Comparison of ENCODE assay signal across 15 cellular contexts in genomic region chrX:107503996-107504395, GRCh38. TPM values are rescaled to one million over a fixed set of nuclear protein-coding genes. Genes with fewer than 3 reads are reported as not detected.
A peak's percentile ranks its signal among the peaks of the same experiment; 100 is the strongest.
DNase-seq lines count a peak whose midpoint lies in the region; ATAC-seq and TF ChIP-seq lines count a peak whose summit lies in the region.
"Had no signal": no experiment of that assay in that cellular context is flagged by ENCODE, and none has a peak within 500 bp of the region (broad histone marks: within the 10 kb centered on the region; RNA-seq: fewer than 3 reads in every experiment).

No MANE protein-coding gene starts in this region.

- peak; percentile 29 for DNase-seq in DMS 273 (lab: John Stamatoyannopoulos, UW; ENCODE audit: unreplicated experiment)
- DNase-seq in DMS 273 treated with DMSO at 0.1 percent for 48 hours (lab: John Stamatoyannopoulos, UW), result no peak
- DNase-seq in NCI-H1694 (lab: John Stamatoyannopoulos, UW), result peak; percentile 3
- no peak for DNase-seq in Panc1 (ENCODE audit: low read depth, low spot score)
- DNase-seq in neuronal stem cell (ENCODE audit: low spot score), result no peak
- no peak for DNase-seq in OCI-LY7 (ENCODE audit: low spot score)
- DNase-seq: AML-193; Caco-2; CD8-positive, alpha-beta memory T cell; HFFc6 had no signal

- H4K8ac ChIP-seq in neuronal stem cell (ENCODE audit: low read depth, low read length), result no peak overlapping the region

- BruUV-seq in Panc1 (replicated peaks; lab: Mats Ljungman, UMichigan) (no TSS peak), OCI-LY7 (replicated peaks; lab: Mats Ljungman, UMichigan) (no TSS peak)

- no CpG with 5 or more reads among the region's 4 CpGs for WGBS in neuronal stem cell (ENCODE audit: extremely low coverage in 2 of 2, insufficient read length in 2 of 2, insufficient replicate concordance in 1 of 2), 2 donors

- H3K79me1 ChIP-seq in neuronal stem cell (ENCODE audit: low read depth, low read length), result no peaks in the 10 kb centered on the region

- ATAC-seq in Panc1, result 0 out of 2 replicates have a peak, but pooled peaks have one; percentile 20
- no peak for ATAC-seq in GM21576 (IDR thresholded peaks at IDR 0.05; ENCODE audit: unreplicated experiment)
- no peak for ATAC-seq in GM21619 (IDR thresholded peaks at IDR 0.05; ENCODE audit: unreplicated experiment)

- H3K4me1 ChIP-seq in Panc1 (ENCODE audit: control insufficient read depth, insufficient read depth, low read length) (no peaks in the 10 kb centered on the region; the same call in 1 of the 2 replicates), neuronal stem cell (ENCODE audit: control insufficient read depth in 2 of 2, insufficient read depth in 1 of 2, low read depth in 1 of 2, low read length in 2 of 2) (peaks cover 5 to 13% of the 10 kb centered on the region in 2 donors), OCI-LY7 (ENCODE audit: insufficient read depth, low read length, poor library complexity, severe bottlenecking) (peaks cover 4% of the 10 kb centered on the region)
- H3K4me1 ChIP-seq: Caco-2, HAP-1 had no signal

- no peaks in the 10 kb centered on the region for H3K9me2 ChIP-seq in OCI-LY7 (ENCODE audit: insufficient read depth, low read length)

- no peak overlapping the region for H3K4me2 ChIP-seq in neuronal stem cell (ENCODE audit: insufficient read depth, low read length, poor library complexity, severe bottlenecking)
- no peak overlapping the region for H3K4me2 ChIP-seq in OCI-LY7 (ENCODE audit: low read length)
- H3K4me2 ChIP-seq: BLaER1 had no signal

- H3K4me3 ChIP-seq in Panc1 (ENCODE audit: low read depth in 2 of 2, low read length in 2 of 2) (no peak overlapping the region), neuronal stem cell (ENCODE audit: low read length in 2 of 2) (no peak overlapping the region), OCI-LY7 (ENCODE audit: low read depth, low read length, poor library complexity, severe bottlenecking) (no peak overlapping the region)
- H3K4me3 ChIP-seq: BLaER1, HAP-1 had no signal

- H3K23ac ChIP-seq in neuronal stem cell (ENCODE audit: low read depth, low read length, poor library complexity), result no peak overlapping the region

- no peak overlapping the region for H3K4ac ChIP-seq in neuronal stem cell (ENCODE audit: low read length)

- POLR2A ChIA-PET in Panc1 (lab: Charles Lee), result no interaction called here
- POLR2A ChIA-PET in OCI-LY7 (lab: Charles Lee), result no interaction called here

- no peak overlapping the region for H3K14ac ChIP-seq in neuronal stem cell (ENCODE audit: low read length)

- H3K9ac ChIP-seq in neuronal stem cell (ENCODE audit: low read depth, low read length, poor library complexity), result no peak overlapping the region
- H3K9ac ChIP-seq: BLaER1 had no signal

- H2BK5ac ChIP-seq in neuronal stem cell (ENCODE audit: low read length), result no peak overlapping the region

- H3K27me3 ChIP-seq in Panc1 (ENCODE audit: control insufficient read depth, insufficient read depth, low read length) (peaks cover 7% of the 10 kb centered on the region), neuronal stem cell (ENCODE audit: control insufficient read depth in 3 of 3, insufficient read depth in 3 of 3, low read depth in 1 of 3, low read length in 3 of 3) (peaks cover 0 to 23% (median 5%) of the 10 kb centered on the region in 3 experiments)

- H3K36me3 ChIP-seq in Panc1 (ENCODE audit: control insufficient read depth, insufficient read depth, low read length) (no peaks in the 10 kb centered on the region), neuronal stem cell (replicated peaks in 1 of 2; ENCODE audit: control insufficient read depth in 2 of 2, insufficient read depth in 2 of 2, low read length in 2 of 2) (no peaks in the 10 kb centered on the region), OCI-LY7 (ENCODE audit: insufficient read depth, low read length) (no peaks in the 10 kb centered on the region)
- H3K36me3 ChIP-seq: BLaER1, HAP-1 had no signal

- no peak overlapping the region for H2BK12ac ChIP-seq in neuronal stem cell (ENCODE audit: low read length)

- intact Hi-C loops in Panc1 (cut with micrococcal nuclease; ENCODE audit: unreplicated experiment) (no loop called here), OCI-LY7 (cut with micrococcal nuclease; ENCODE audit: unreplicated experiment) (no loop called here)

- no peak overlapping the region for H3K27ac ChIP-seq in Panc1 (ENCODE audit: low read length)
- H3K27ac ChIP-seq in neuronal stem cell (replicated peaks; ENCODE audit: low read length), result no peak overlapping the region
- H3K27ac ChIP-seq in OCI-LY7 (ENCODE audit: low read depth, low read length, poor library complexity, severe bottlenecking), result no peak overlapping the region
- H3K27ac ChIP-seq: 22Rv1, BLaER1 had no signal

- H2BK15ac ChIP-seq in neuronal stem cell (ENCODE audit: low read length), result no peak overlapping the region

- H3K9me3 ChIP-seq in Panc1 (ENCODE audit: control insufficient read depth, insufficient read depth, low read depth, low read length), result no peaks in the 10 kb centered on the region
- peaks cover 0 to 2% of the 10 kb centered on the region in 2 donors for H3K9me3 ChIP-seq in neuronal stem cell (replicated peaks in 1 of 2; ENCODE audit: control insufficient read depth in 2 of 2, insufficient read depth in 1 of 2, low read depth in 1 of 2, low read length in 2 of 2)
- no peaks in the 10 kb centered on the region for H3K9me3 ChIP-seq in OCI-LY7 (ENCODE audit: low read length)
- H3K9me3 ChIP-seq: Caco-2, HAP-1 had no signal

- H4K91ac ChIP-seq in neuronal stem cell (ENCODE audit: low read depth, low read length, poor library complexity), result no peak overlapping the region

- no peaks in the 10 kb centered on the region for H3K79me2 ChIP-seq in OCI-LY7 (ENCODE audit: insufficient read depth, low read depth, low read length)

- no peak overlapping the region for H2AK5ac ChIP-seq in neuronal stem cell (ENCODE audit: low read depth, low read length)

- TF ChIP-seq CTCF in Panc1 (IDR thresholded peaks at IDR 0.05) (no peak), OCI-LY7 (conservative IDR thresholded peaks at IDR 0.05; ENCODE audit: low read length) (no peak)

- CTCF ChIA-PET in Panc1 (lab: Charles Lee), result no interaction called here
- CTCF ChIA-PET in OCI-LY7 (lab: Charles Lee; ENCODE audit: unreplicated experiment), result no interaction called here

- in situ Hi-C loops in Panc1 (cut with HindIII; ENCODE audit: low pct_unique_long_range_greater_than_20kb, low sequenced_read_pairs), result no loop called here

- H2BK120ac ChIP-seq in neuronal stem cell (ENCODE audit: low read depth, low read length), result no peak overlapping the region

- peak overlapping the region; percentile 13 for H2AFZ ChIP-seq in neuronal stem cell (ENCODE audit: low read length)
- no peak overlapping the region for H2AFZ ChIP-seq in OCI-LY7 (ENCODE audit: low read length)

- no peak overlapping the region for H3K18ac ChIP-seq in neuronal stem cell (ENCODE audit: low read length)

- no peaks in the 10 kb centered on the region for H4K20me1 ChIP-seq in OCI-LY7 (ENCODE audit: insufficient read depth, low read length)
- H4K20me1 ChIP-seq: BLaER1 had no signal

RNA-seq across cellular contexts. Expression of gene FRMPD3, which starts 54.5 kb away (rescaled TPM):
- total RNA-seq in Panc1 (2021; ENCODE audit: unreplicated experiment) (0.31 TPM), OCI-LY7 (2022) (12.3 and 12.9 TPM in 2 replicates)
- 0.21 TPM for polyA plus RNA-seq in Panc1 (2012; ENCODE audit: insufficient read length)
- polyA plus RNA-seq in neuronal stem cell (2013, experiment 1 of 2), result 0.39 TPM
- polyA plus RNA-seq in neuronal stem cell (2013, experiment 2 of 2), result 0.39 TPM
- 5.8 and 6.5 TPM in 2 replicates for total RNA-seq in OCI-LY7 (2014; rRNA removed; shearing (Covaris generic))

Comparison
In these comparisons a context has a peak if more than half of its experiments do, and no peak if none do; other contexts are left out.
1. DNase-seq: peak in DMS 273 (single experiment) and NCI-H1694 (single experiment); none in DMS 273 treated with DMSO at 0.1 percent for 48 hours (single experiment), Panc1 (single experiment), neuronal stem cell (single experiment) and OCI-LY7 (single experiment).